24 cellular contexts compared by ENCODE assay signal in the genomic region with DNA sequence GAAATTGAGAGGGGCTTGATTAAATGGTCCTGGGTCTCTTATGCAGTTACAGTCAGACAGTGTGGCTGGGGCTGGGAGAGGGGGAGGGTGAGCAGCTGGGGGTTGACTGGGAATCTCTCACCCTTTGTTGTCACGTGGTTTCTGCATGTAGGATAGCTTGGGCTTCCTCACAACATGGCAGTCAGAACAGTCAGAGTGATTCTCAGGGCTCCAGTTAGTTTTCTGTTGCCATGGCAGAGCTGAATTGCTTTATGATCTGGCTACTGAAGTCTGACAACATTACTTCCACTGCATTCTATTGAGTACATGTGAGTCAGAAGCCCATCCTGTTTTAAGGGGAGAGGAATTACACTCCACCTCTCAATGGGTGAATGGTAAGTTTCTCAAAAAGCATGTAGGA.
DNase-seq lines count a peak whose midpoint lies in the region; ATAC-seq and TF ChIP-seq lines count a peak whose summit lies in the region.
"Had no signal": no experiment of that assay in that cellular context is flagged by ENCODE, and none has a peak within 500 bp of the region (broad histone marks: within the 10 kb centered on the region; RNA-seq: fewer than 3 reads in every experiment).

No MANE protein-coding gene starts in this region.

- H3K4me3 ChIP-seq in right atrium auricular region (no peak overlapping the region), heart left ventricle (no peak overlapping the region), epithelial cell of esophagus (ENCODE audit: low read length) (no peak overlapping the region)
- H3K4me3 ChIP-seq: SK-N-MC had no signal

- no peak for TF ChIP-seq RAD21 in Ishikawa (IDR thresholded peaks at IDR 0.05; ENCODE audit: low read depth)

- H3K4me1 ChIP-seq in right atrium auricular region (peaks cover 0 to 8% of the 10 kb centered on the region in 2 donors), heart left ventricle (peaks cover 0 to 14% (median 9%) of the 10 kb centered on the region in 12 donors)

- no peak for TF ChIP-seq POLR2A in heart left ventricle (IDR thresholded peaks at IDR 0.05)

- H3K36me3 ChIP-seq in right atrium auricular region = no peaks in the 10 kb centered on the region
- no peaks in the 10 kb centered on the region for H3K36me3 ChIP-seq in heart left ventricle

- ATAC-seq in heart left ventricle (no peak), GM21381 (IDR thresholded peaks at IDR 0.05; ENCODE audit: unreplicated experiment) (no peak)

- DNase-seq in right atrium auricular region (ENCODE audit: low spot score) (peak; percentile 18), heart left ventricle (no peak), epithelial cell of esophagus (ENCODE audit: low read depth) (peak; percentile 39), anterior cingulate cortex (lab: John Stamatoyannopoulos, UW) (no peak)
- no peak for DNase-seq in activated CD4-positive, alpha-beta T cell treated with anti-CD3 and anti-CD28 coated beads for 1 hour
- DNase-seq: CD4-positive, CD25-positive, alpha-beta regulatory T cell; COR-L47; DMS153; EL; GF-D8; HFFc6; KG1; NCI-H1105; NCI-H146; NCI-H2029; NCI-H2171; NCI-H345; NCI-H524; RPMI8226; SHP77 treated with DMSO at 0.1 percent for 48 hours had no signal

- H3K9me3 ChIP-seq in right atrium auricular region (peaks cover 0 to 15% of the 10 kb centered on the region in 2 donors), heart left ventricle (peaks cover 0 to 15% (median 6%) of the 10 kb centered on the region in 12 donors)

- TF ChIP-seq EP300 in Ishikawa (IDR thresholded peaks at IDR 0.05; ENCODE audit: borderline replicate concordance) = no peak

- TF ChIP-seq CTCF in right atrium auricular region (IDR thresholded peaks at IDR 0.05) (no peak), heart left ventricle (IDR thresholded peaks at IDR 0.05) (no peak), epithelial cell of esophagus (IDR thresholded peaks at IDR 0.05; ENCODE audit: insufficient read depth, low read depth, low read length, missing control alignments) (no peak)

- H3K27me3 ChIP-seq in right atrium auricular region (peaks cover 0 to 3% of the 10 kb centered on the region in 2 donors), heart left ventricle (peaks cover 0 to 43% (median 20%) of the 10 kb centered on the region in 9 donors)

- WGBS in heart left ventricle, 4 donors = 70 to 78% (median 74%) methylated on average over 1 of the region's 1 CpG

- intact Hi-C loops in heart left ventricle (cut with DNase I) = loop anchor here in 1 of 10 donors (5.0 kb wide), 1 partner anchor 653 kb away; no protein-coding TSS in a partner anchor

- H3K27ac ChIP-seq in right atrium auricular region (no peak overlapping the region), heart left ventricle (no peak overlapping the region)
- H3K27ac ChIP-seq: HL-60, SK-N-MC had no signal

TF ChIP-seq in Ishikawa, 13 proteins besides CTCF, POLR2A, EP300 and RAD21:
- TF ChIP-seq TEAD4 (IDR thresholded peaks at IDR 0.05) (no peak), YY1 (IDR thresholded peaks at IDR 0.05; ENCODE audit: low read depth) (0 out of 2 replicates have a peak, but pooled peaks have one; percentile 28)
TF ChIP-seq in Ishikawa: peak in this region for 1.

Comparison
In these comparisons a context has a peak if more than half of its experiments do, and no peak if none do; other contexts are left out.
1. DNase-seq: peak in right atrium auricular region (single experiment) and epithelial cell of esophagus (single experiment); none in heart left ventricle (0 of 5), activated CD4-positive, alpha-beta T cell treated with anti-CD3 and anti-CD28 coated beads for 1 hour (single experiment) and anterior cingulate cortex (0 of 58).